24 cellular contexts compared by ENCODE assay signal in the genomic region with DNA sequence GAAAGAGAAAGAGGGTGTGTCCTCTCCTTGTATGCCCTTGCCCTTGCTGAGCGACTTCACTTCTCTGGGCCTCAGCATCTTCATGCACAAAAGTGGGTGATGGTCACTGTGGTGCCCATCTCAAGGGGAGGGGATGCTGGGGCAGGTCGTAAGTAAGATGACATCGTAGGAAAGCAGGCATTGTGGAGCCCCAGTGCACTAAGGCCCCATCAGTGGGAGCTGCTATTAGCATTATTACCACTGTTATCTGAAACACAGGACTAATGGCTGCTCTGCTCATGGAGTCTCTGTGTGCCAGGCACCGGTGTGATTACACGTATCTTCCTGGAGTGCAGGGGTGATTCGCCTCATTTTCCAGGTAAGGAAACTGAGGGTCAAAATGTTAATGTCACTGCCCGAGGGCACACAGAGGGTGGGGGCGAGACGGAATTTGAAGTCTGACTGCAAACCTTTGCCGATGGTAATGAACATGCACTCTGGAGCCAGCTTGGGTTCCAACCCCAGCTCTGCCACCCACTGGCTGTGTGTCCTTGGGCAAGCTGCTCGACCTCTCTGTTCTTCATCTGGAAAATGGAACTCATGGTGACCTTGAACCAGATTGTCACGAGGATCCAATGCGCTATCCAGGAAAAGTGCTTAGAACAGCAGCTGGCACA.
DNase-seq lines count a peak whose midpoint lies in the region; ATAC-seq, FAIRE-seq and TF ChIP-seq lines count a peak whose summit lies in the region.
"Had no signal": no experiment of that assay in that cellular context is flagged by ENCODE, and none has a peak within 500 bp of the region (broad histone marks: within the 10 kb centered on the region; RNA-seq: fewer than 3 reads in every experiment).

No MANE protein-coding gene starts in this region.

- no peak overlapping the region for H3K4me3 Mint-ChIP-seq in activated naive CD4-positive, alpha-beta T cell treated with anti-CD3 and anti-CD28 coated beads, Interleukin-2, amount 50 U/mL, for 24 hours
- H3K4me3 Mint-ChIP-seq in activated naive CD4-positive, alpha-beta T cell treated with anti-CD3 and anti-CD28 coated beads for 36 hours: no peak overlapping the region
- no peak overlapping the region for H3K4me3 Mint-ChIP-seq in activated CD4-positive, alpha-beta T cell treated with anti-CD3 and anti-CD28 coated beads, Interleukin-2, amount 10 ng/mL, durations not matched to agents 7 days and 5 days
- H3K4me3 Mint-ChIP-seq: H9, HFFc6 had no signal

- BruUV-seq in GM12878 (replicated peaks; lab: Mats Ljungman, UMichigan): no TSS peak

- H3K27ac Mint-ChIP-seq in activated naive CD4-positive, alpha-beta T cell treated with anti-CD3 and anti-CD28 coated beads, Interleukin-2, amount 50 U/mL, for 24 hours: peak overlapping the region; percentile 30
- H3K27ac Mint-ChIP-seq in activated naive CD4-positive, alpha-beta T cell treated with anti-CD3 and anti-CD28 coated beads for 36 hours: no peak overlapping the region
- H3K27ac Mint-ChIP-seq in activated CD4-positive, alpha-beta T cell treated with anti-CD3 and anti-CD28 coated beads, Interleukin-2, amount 10 ng/mL, durations not matched to agents 7 days and 5 days: no peak overlapping the region
- H3K27ac Mint-ChIP-seq: HFFc6 had no signal

- intact Hi-C loops in activated naive CD4-positive, alpha-beta T cell treated with anti-CD3 and anti-CD28 coated beads for 36 hours (cut with micrococcal nuclease): loop anchor here (5.0 to 10.0 kb wide), 3 partner anchors 345 to 905 kb away; a partner anchor contains a TSS
- intact Hi-C loops in GM12878 (cut with micrococcal nuclease; ENCODE audit: unreplicated experiment): loop anchor here (10.0 kb wide), 1 partner anchor 105 kb away; no protein-coding TSS in a partner anchor
- intact Hi-C loops in kidney (cut with DNase I): no loop called here

- no peak overlapping the region for H3K4me3 ChIP-seq in BLaER1
- H3K4me3 ChIP-seq in GM12878: no peak overlapping the region
- no peak overlapping the region for H3K4me3 ChIP-seq in osteoblast (ENCODE audit: insufficient read depth, low read length)
- H3K4me3 ChIP-seq in kidney (ENCODE audit: low read length in 2 of 2): no peak overlapping the region
- H3K4me3 ChIP-seq: GM23248, MG63 had no signal

- H3K27ac ChIP-seq in BLaER1: no peak overlapping the region
- H3K27ac ChIP-seq in GM12878 (ENCODE audit: control insufficient read depth, insufficient read depth): no peak overlapping the region
- no peak overlapping the region for H3K27ac ChIP-seq in osteoblast (ENCODE audit: low read depth, low read length)
- H3K27ac ChIP-seq in kidney (ENCODE audit: low read depth in 2 of 2, low read length in 2 of 2): no peak overlapping the region
- H3K27ac ChIP-seq: 22Rv1, GM23248 had no signal

- no peak for TF ChIP-seq RAD21 in GM12878 (IDR thresholded peaks at IDR 0.05; ENCODE audit: insufficient read depth, low read depth, low read length)

- in situ Hi-C loops in GM12878 (cut with MboI): loop anchor here (10.0 to 25.0 kb wide), 2 partner anchors 455 to 938 kb away; a partner anchor contains a TSS

- RAD21 ChIA-PET in GM12878 (lab: Charles Lee; ENCODE audit: unreplicated experiment): interaction anchor here (1.2 kb wide), 1 partner anchor 112 kb away, joined by 3 read pairs; no protein-coding TSS in a partner anchor

- H4K20me1 ChIP-seq in BLaER1 (no peaks in the 10 kb centered on the region), GM12878 (ENCODE audit: control insufficient read depth, insufficient read depth) (no peaks in the 10 kb centered on the region; the same call in 1 of the 2 replicates), osteoblast (ENCODE audit: insufficient read depth, low read length) (no peaks in the 10 kb centered on the region)

- FAIRE-seq in GM12878 (lab: Jason Lieb, UNC): no peak
- no peak for FAIRE-seq in kidney (lab: Jason Lieb, UNC)
- FAIRE-seq: D721Med had no signal

- H3K4me2 ChIP-seq in BLaER1 (peak overlapping the region; percentile 98; the same call in 1 of the 2 replicates), GM12878 (ENCODE audit: control insufficient read depth, insufficient read depth) (no peak overlapping the region), osteoblast (ENCODE audit: insufficient read depth, low read length) (no peak overlapping the region)
- H3K4me2 ChIP-seq: SK-N-SH had no signal

- no peaks in the 10 kb centered on the region for H3K27me3 Mint-ChIP-seq in activated naive CD4-positive, alpha-beta T cell treated with anti-CD3 and anti-CD28 coated beads, Interleukin-2, amount 50 U/mL, for 24 hours
- H3K27me3 Mint-ChIP-seq in activated naive CD4-positive, alpha-beta T cell treated with anti-CD3 and anti-CD28 coated beads for 36 hours (ENCODE audit: low read depth): no peaks in the 10 kb centered on the region
- peaks cover 3% of the 10 kb centered on the region for H3K27me3 Mint-ChIP-seq in activated CD4-positive, alpha-beta T cell treated with anti-CD3 and anti-CD28 coated beads, Interleukin-2, amount 10 ng/mL, durations not matched to agents 7 days and 5 days

- H3K79me2 ChIP-seq in GM12878 (ENCODE audit: control insufficient read depth, insufficient read depth, low read length): peaks cover 2% of the 10 kb centered on the region
- no peaks in the 10 kb centered on the region for H3K79me2 ChIP-seq in osteoblast (ENCODE audit: insufficient read depth, low read length)

- H3K4me1 ChIP-seq in BLaER1: peaks cover 47% of the 10 kb centered on the region
- H3K4me1 ChIP-seq in GM12878 (ENCODE audit: control insufficient read depth, insufficient read depth, low read length): peaks cover 3% of the 10 kb centered on the region; the same call in 1 of the 2 replicates
- peaks cover 19% of the 10 kb centered on the region for H3K4me1 ChIP-seq in osteoblast (ENCODE audit: insufficient read depth, low read length)
- H3K4me1 ChIP-seq in kidney (ENCODE audit: control insufficient read depth in 1 of 2, insufficient read depth in 1 of 2, low read depth in 1 of 2, low read length in 2 of 2): peaks cover 4 to 9% of the 10 kb centered on the region in 2 donors

- no peaks in the 10 kb centered on the region for H3K36me3 Mint-ChIP-seq in activated naive CD4-positive, alpha-beta T cell treated with anti-CD3 and anti-CD28 coated beads, Interleukin-2, amount 50 U/mL, for 24 hours
- H3K36me3 Mint-ChIP-seq in activated naive CD4-positive, alpha-beta T cell treated with anti-CD3 and anti-CD28 coated beads for 36 hours (ENCODE audit: low read depth): no peaks in the 10 kb centered on the region
- H3K36me3 Mint-ChIP-seq in activated CD4-positive, alpha-beta T cell treated with anti-CD3 and anti-CD28 coated beads, Interleukin-2, amount 10 ng/mL, durations not matched to agents 7 days and 5 days (ENCODE audit: low read depth): no peaks in the 10 kb centered on the region
- H3K36me3 Mint-ChIP-seq: CD4-positive, CD25-positive, alpha-beta regulatory T cell had no signal

- POLR2A ChIA-PET in GM12878 (lab: Charles Lee): no interaction called here
- POLR2A ChIA-PET in activated CD4-positive, alpha-beta T cell treated with anti-CD3 and anti-CD28 coated beads, Interleukin-2, amount 10 ng/mL, durations not matched to agents 7 days and 5 days (lab: Charles Lee): no interaction called here

- no peak for TF ChIP-seq POLR2A in GM12878 (IDR thresholded peaks at IDR 0.05; ENCODE audit: low read depth, low read length)

- H3K9me3 ChIP-seq in BLaER1: no peaks in the 10 kb centered on the region
- no peaks in the 10 kb centered on the region for H3K9me3 ChIP-seq in GM12878 (replicated peaks; ENCODE audit: control insufficient read depth, insufficient read depth, low read length)
- no peaks in the 10 kb centered on the region for H3K9me3 ChIP-seq in osteoblast (ENCODE audit: low read depth, low read length)
- H3K9me3 ChIP-seq in kidney (ENCODE audit: control insufficient read depth in 1 of 2, low read length in 2 of 2): no peaks in the 10 kb centered on the region
- H3K9me3 ChIP-seq: MG63, SK-N-SH had no signal

- H3K36me3 ChIP-seq in BLaER1: no peaks in the 10 kb centered on the region
- no peaks in the 10 kb centered on the region for H3K36me3 ChIP-seq in GM12878 (ENCODE audit: control insufficient read depth in 2 of 2, insufficient read depth in 2 of 2, low read length in 1 of 2)
- no peaks in the 10 kb centered on the region for H3K36me3 ChIP-seq in osteoblast (ENCODE audit: insufficient read depth, low read length)
- no peaks in the 10 kb centered on the region for H3K36me3 ChIP-seq in kidney (ENCODE audit: control insufficient read depth in 1 of 2, insufficient read depth in 2 of 2, low read length in 2 of 2)
- H3K36me3 ChIP-seq: MG63 had no signal

- WGBS in GM12878 (ENCODE audit: insufficient coverage, insufficient replicate concordance, low lambda C conversion rate, missing lambda C conversion rate): 56% methylated on average over 13 of the region's 13 CpGs

- peaks cover 20% of the 10 kb centered on the region for H3K4me1 Mint-ChIP-seq in activated naive CD4-positive, alpha-beta T cell treated with anti-CD3 and anti-CD28 coated beads, Interleukin-2, amount 50 U/mL, for 24 hours
- peaks cover 20% of the 10 kb centered on the region for H3K4me1 Mint-ChIP-seq in activated naive CD4-positive, alpha-beta T cell treated with anti-CD3 and anti-CD28 coated beads for 36 hours (ENCODE audit: low read depth)
- peaks cover 14% of the 10 kb centered on the region for H3K4me1 Mint-ChIP-seq in activated CD4-positive, alpha-beta T cell treated with anti-CD3 and anti-CD28 coated beads, Interleukin-2, amount 10 ng/mL, durations not matched to agents 7 days and 5 days

- no peaks in the 10 kb centered on the region for H3K9me3 Mint-ChIP-seq in activated naive CD4-positive, alpha-beta T cell treated with anti-CD3 and anti-CD28 coated beads, Interleukin-2, amount 50 U/mL, for 24 hours
- no peaks in the 10 kb centered on the region for H3K9me3 Mint-ChIP-seq in activated naive CD4-positive, alpha-beta T cell treated with anti-CD3 and anti-CD28 coated beads for 36 hours
- H3K9me3 Mint-ChIP-seq in activated CD4-positive, alpha-beta T cell treated with anti-CD3 and anti-CD28 coated beads, Interleukin-2, amount 10 ng/mL, durations not matched to agents 7 days and 5 days: peaks cover 2% of the 10 kb centered on the region
- H3K9me3 Mint-ChIP-seq: H9, HFFc6 had no signal

- SMC1A ChIA-PET in GM12878 (lab: Charles Lee; ENCODE audit: uncharacterized antibody, unreplicated experiment): interaction anchor here (0.6 to 0.9 kb wide), 2 partner anchors 48 to 250 kb away, joined by 3 read pairs; no protein-coding TSS in a partner anchor

- no peak overlapping the region for H2AFZ ChIP-seq in GM12878 (ENCODE audit: control insufficient read depth, low read depth, low read length)
- H2AFZ ChIP-seq in osteoblast (ENCODE audit: low read length): no peak overlapping the region
- H2AFZ ChIP-seq: GM23248 had no signal

- CTCF ChIA-PET in activated naive CD4-positive, alpha-beta T cell treated with anti-CD3 and anti-CD28 coated beads for 36 hours (lab: Charles Lee): interaction anchor here (0.6 kb wide), 1 partner anchor 76 kb away, joined by 3 read pairs; no protein-coding TSS in a partner anchor
- CTCF ChIA-PET in GM12878 (lab: Yijun Ruan, JAX): interaction anchor here (0.8 to 6.0 kb wide), 3 partner anchors 21 to 129 kb away, joined by 3 to 49 read pairs (median 5); no protein-coding TSS in a partner anchor
- CTCF ChIA-PET in activated CD4-positive, alpha-beta T cell treated with anti-CD3 and anti-CD28 coated beads, Interleukin-2, amount 10 ng/mL, durations not matched to agents 7 days and 5 days (lab: Charles Lee): interaction anchor here (0.8 to 1.7 kb wide), 6 partner anchors 9 to 66 kb away, joined by 3 to 4 read pairs (median 3); no protein-coding TSS in a partner anchor

- H3K27me3 ChIP-seq in BLaER1 (no peaks in the 10 kb centered on the region; the same call in 1 of the 2 replicates), GM12878 (replicated peaks in 1 of 2; ENCODE audit: control insufficient read depth in 2 of 2, insufficient read depth in 2 of 2, low read length in 1 of 2) (no peaks in the 10 kb centered on the region), osteoblast (ENCODE audit: insufficient read depth, low read length) (no peaks in the 10 kb centered on the region)
- H3K27me3 ChIP-seq: MG63 had no signal

- H3K9ac ChIP-seq in BLaER1 (no peak overlapping the region), GM12878 (ENCODE audit: control insufficient read depth, insufficient read depth, low read length) (no peak overlapping the region), kidney (ENCODE audit: low read length in 2 of 2) (no peak overlapping the region)
- H3K9ac ChIP-seq: GM23248, SK-N-SH had no signal

- no peak for DNase-seq in activated naive CD4-positive, alpha-beta T cell treated with anti-CD3 and anti-CD28 coated beads for 36 hours
- DNase-seq in GM12878 (ENCODE audit: low read depth, low spot score) (no peak), osteoblast (ENCODE audit: insufficient read length, low spot score, missing footprints) (peak; percentile 73), NCI-H82 treated with DMSO at 0.1 percent for 48 hours (lab: John Stamatoyannopoulos, UW; ENCODE audit: unreplicated experiment) (no peak), kidney (no peak)
- no peak for DNase-seq in activated CD4-positive, alpha-beta T cell treated with anti-CD3 and anti-CD28 coated beads, Interleukin-2, amount 10 ng/mL, durations not matched to agents 7 days and 5 days
- DNase-seq: ACHN; CD4-positive, CD25-positive, alpha-beta regulatory T cell; DMS53; GM23248; H9; HFFc6; KG1; MG63; NCI-H1105 treated with DMSO at 0.1 percent for 48 hours; NCI-H146; NCI-H2029; NCI-H446; NCI-H524 treated with DMSO at 0.1 percent for 48 hours; SK-N-SH had no signal

- TF ChIP-seq EP300 in GM12878 (IDR thresholded peaks at IDR 0.05; ENCODE audit: borderline replicate concordance in 1 of 2, control insufficient read depth in 1 of 2, low read depth in 2 of 2, low read length in 2 of 2): no peak

- ATAC-seq in GM12878: no peak

- TF ChIP-seq CTCF in GM12878 (IDR thresholded peaks at IDR 0.05 in 2 of 3, conservative IDR thresholded peaks at IDR 0.05 in 1 of 3; ENCODE audit: control insufficient read depth in 2 of 3, extremely low read depth in 1 of 3, insufficient read depth in 1 of 3, low read depth in 3 of 3, low read length in 3 of 3): no peak
- TF ChIP-seq CTCF in osteoblast (IDR thresholded peaks at IDR 0.05; ENCODE audit: extremely low read depth, low read depth, low read length): no peak
- TF ChIP-seq CTCF in kidney (IDR thresholded peaks at IDR 0.05; ENCODE audit: borderline replicate concordance, extremely low read depth, insufficient read depth): no peak
